In the genomic region with DNA sequence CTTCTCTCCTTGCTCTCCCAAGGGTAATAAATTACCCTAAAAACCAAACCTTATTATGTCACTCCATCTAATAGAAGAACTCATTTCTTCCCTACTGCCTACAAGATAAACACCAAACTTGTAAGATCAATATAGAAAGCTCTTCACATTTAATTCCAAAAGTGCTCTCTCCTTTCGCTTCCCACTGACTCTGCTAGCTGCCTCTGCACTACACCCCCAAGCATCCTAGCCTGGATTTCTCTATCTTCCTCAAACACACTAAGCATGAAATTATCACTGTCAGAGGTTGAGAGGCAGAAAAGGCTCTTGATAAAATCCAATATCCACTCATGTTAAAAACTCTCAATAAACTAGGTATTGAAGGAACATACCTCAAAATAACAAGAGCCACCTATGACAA, we compare ENCODE assay signal across 30 cellular contexts.
"Had no signal": no experiment of that assay in that cellular context is flagged by ENCODE, and none has a peak within 500 bp of the region (broad histone marks: within the 10 kb centered on the region; RNA-seq: fewer than 3 reads in every experiment).

No MANE protein-coding gene starts in this region.

- FAIRE-seq: astrocyte, bronchial epithelial cell had no signal

- H3K27ac ChIP-seq: adrenal gland, ascending aorta, body of pancreas, brain microvascular endothelial cell, breast epithelium, cardiac muscle cell had no signal

- H3K4me3 ChIP-seq: adrenal gland, ascending aorta, body of pancreas, breast epithelium, cardiac muscle cell had no signal

- H3K9me3 ChIP-seq: adrenal gland, ascending aorta, body of pancreas had no signal

- DNase-seq: activated effector memory CD4-positive, alpha-beta T cell treated with anti-CD3 and anti-CD28 coated beads, Interleukin-2, amount 50 U/mL, for 16 hours; activated effector memory CD4-positive, alpha-beta T cell treated with Interleukin-2 at 50 U/mL for 16 hours; activated gamma-delta T cell; activated gamma-delta T cell treated with Interleukin-2 at 50 U/mL for 16 hours; activated naive CD4-positive, alpha-beta T cell; activated naive CD4-positive, alpha-beta T cell treated with anti-CD3 and anti-CD28 coated beads for 36 hours; activated naive CD4-positive, alpha-beta T cell treated with anti-CD3 and anti-CD28 coated beads, Interleukin-2, amount 10 ng/mL, durations not matched to agents 7 days and 5 days; activated naive CD4-positive, alpha-beta T cell treated with anti-CD3 and anti-CD28 coated beads, Interleukin-2, amount 50 U/mL, for 16 hours; activated naive CD4-positive, alpha-beta T cell treated with Interleukin-2 at 50 U/mL for 16 hours; activated naive CD8-positive, alpha-beta T cell treated with anti-CD3 and anti-CD28 coated beads for 36 hours; activated naive CD8-positive, alpha-beta T cell treated with anti-CD3 and anti-CD28 coated beads, Interleukin-2, amount 10 ng/mL, durations not matched to agents 7 days and 5 days; activated naive CD8-positive, alpha-beta T cell treated with anti-CD3 and anti-CD28 coated beads, Interleukin-2, amount 50 U/mL, for 24 hours; activated T-cell treated with anti-CD3 and anti-CD28 coated beads, Interleukin-2, amount 50 U/mL, for 24 hours; activated T-cell treated with anti-CD3 and anti-CD28 coated beads, Interleukin-2, amount 50 U/mL, for 4 hours; activated T-cell treated with anti-CD3 and anti-CD28 coated beads, Interleukin-2, amount 50 U/mL, for 48 hours; activated T-cell treated with anti-CD3 and anti-CD28 coated beads, Interleukin-2, amount 50 U/mL, for 72 hours; adrenal gland; amniotic stem cell; amygdala; anterior cingulate cortex; aorta; body of pancreas; brain microvascular endothelial cell; central memory CD4-positive, alpha-beta T cell; cerebellar nuclear complex had no signal

- H3K4me1 ChIP-seq: adrenal gland, ascending aorta, body of pancreas, breast epithelium had no signal

- H3K36me3 ChIP-seq: adrenal gland, ascending aorta, brain microvascular endothelial cell, breast epithelium, cardiac muscle cell had no signal

- H3K27me3 ChIP-seq: adrenal gland, ascending aorta, body of pancreas, brain microvascular endothelial cell, breast epithelium, cardiac muscle cell had no signal
